In the genomic region with DNA sequence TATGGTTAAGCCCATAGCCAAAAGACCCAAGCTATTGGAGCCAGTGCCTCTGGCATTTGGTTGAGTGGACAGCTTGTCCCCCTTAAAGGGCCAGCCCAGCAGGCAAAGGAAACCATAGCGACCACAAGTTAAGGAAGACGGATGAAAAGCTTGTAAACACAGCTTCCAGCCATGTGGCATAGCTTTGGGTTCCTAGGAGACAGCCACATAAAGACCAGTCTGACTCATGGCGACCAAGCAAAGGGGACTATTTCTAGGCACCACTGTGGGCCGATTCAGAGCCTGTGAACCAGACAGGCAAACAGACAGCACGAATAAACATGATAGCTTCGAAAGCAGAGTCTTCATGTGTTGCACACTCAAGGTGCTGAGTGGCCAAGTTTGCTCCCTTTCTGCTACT, we compare ENCODE assay signal across 10 cellular contexts. TPM values are rescaled to one million over a fixed set of nuclear protein-coding genes. Genes with fewer than 3 reads are reported as not detected.
DNase-seq lines count a peak whose midpoint lies in the region; ATAC-seq and TF ChIP-seq lines count a peak whose summit lies in the region.
"Had no signal": no experiment of that assay in that cellular context is flagged by ENCODE, and none has a peak within 500 bp of the region (broad histone marks: within the 10 kb centered on the region; RNA-seq: fewer than 3 reads in every experiment).

No MANE protein-coding gene starts in this region.

- ATAC-seq in HG02610 (IDR thresholded peaks at IDR 0.05; ENCODE audit: unreplicated experiment), result no peak

- TF ChIP-seq CTCF in epithelial cell of esophagus (IDR thresholded peaks at IDR 0.05; ENCODE audit: insufficient read depth, low read depth, low read length, missing control alignments), result no peak

- H3K4me3 ChIP-seq in epithelial cell of esophagus (ENCODE audit: low read length), result no peak overlapping the region
- H3K4me3 ChIP-seq: lung had no signal

- peak; percentile 66 for DNase-seq in EH (ENCODE audit: low read depth)
- peak; percentile 79 for DNase-seq in NCI-H69 (lab: John Stamatoyannopoulos, UW)
- DNase-seq in epithelial cell of esophagus (ENCODE audit: low read depth), result peak; percentile 27
- DNase-seq in myocyte (ENCODE audit: low read depth), result peak; percentile 72
- no peak for DNase-seq in mucosa of gallbladder (ENCODE audit: low spot score)
- no peak for DNase-seq in COLO668 (lab: John Stamatoyannopoulos, UW; ENCODE audit: unreplicated experiment)
- no peak for DNase-seq in T-helper 1 cell
- DNase-seq: NK-92 treated with Interleukin-12 subunit alpha and Interleukin-12 subunit beta, amount 100 ng/mL, for 24 hours had no signal

RNA-seq across cellular contexts. Expression of a gene that starts 30.5 kb away (rescaled TPM):
- total RNA-seq in myocyte (5.3 and 5.9 TPM in 2 replicates), mucosa of gallbladder (7.8 TPM)
- 2.0 TPM for polyA plus RNA-seq in myocyte (2012)

Comparison
In these comparisons a context has a peak if more than half of its experiments do, and no peak if none do; other contexts are left out.
1. DNase-seq: peak in EH (single experiment), NCI-H69 (single experiment), epithelial cell of esophagus (single experiment) and myocyte (single experiment); none in mucosa of gallbladder (single experiment), COLO668 (single experiment) and T-helper 1 cell (0 of 5).